Comparison of ENCODE assay signal across 8 cellular contexts in genomic region chr11:13776134-13776815, GRCh38.
DNase-seq lines count a peak whose midpoint lies in the region; TF ChIP-seq lines count a peak whose summit lies in the region.

No MANE protein-coding gene starts in this region.

- dilution Hi-C loops in mammary epithelial cell (cut with HindIII; ENCODE audit: low sequenced_read_pairs), result loop anchor here (10.0 kb wide), 1 partner anchor 459 kb away; no protein-coding TSS in a partner anchor

- no peak overlapping the region for H2AFZ ChIP-seq in mammary epithelial cell (ENCODE audit: low read depth, low read length)

- peaks cover 1% of the 10 kb centered on the region for H3K27me3 ChIP-seq in mammary epithelial cell (ENCODE audit: insufficient read depth, low read length)

- no peaks in the 10 kb centered on the region for H3K4me1 ChIP-seq in mammary epithelial cell (ENCODE audit: insufficient read depth, low read length)

- no peaks in the 10 kb centered on the region for H4K20me1 ChIP-seq in mammary epithelial cell (ENCODE audit: insufficient read depth, low read length)

- H3K79me2 ChIP-seq in mammary epithelial cell (ENCODE audit: insufficient read depth, low read length), result no peaks in the 10 kb centered on the region

- no peaks in the 10 kb centered on the region for H3K36me3 ChIP-seq in mammary epithelial cell (ENCODE audit: insufficient read depth, low read length)

- peak; percentile 1 to 41 for DNase-seq in activated CD8-positive, alpha-beta memory T cell treated with anti-CD3 and anti-CD28 coated beads for 1 hour (ENCODE audit: extremely low read depth in 1 of 2, low read depth in 1 of 2)
- no peak for DNase-seq in activated CD8-positive, alpha-beta memory T cell treated with anti-CD3 and anti-CD28 coated beads, Interleukin-2, amount 50 U/mL, for 48 hours
- peak; percentile 61 for DNase-seq in NCI-H69 (lab: John Stamatoyannopoulos, UW)
- peak; percentile 11 for DNase-seq in mammary epithelial cell
- DNase-seq in stimulated activated CD8-positive, alpha-beta memory T cell treated with anti-CD3 and anti-CD28 coated beads, Interleukin-12 subunit alpha, Interleukin-12 subunit beta, amount 100 ng/mL, for 4 hours (ENCODE audit: low read depth), result peak; percentile 5
- DNase-seq in NCI-H2227 treated with DMSO at 0.1 percent for 48 hours (lab: John Stamatoyannopoulos, UW), result no peak
- DNase-seq in epidermal melanocyte (ENCODE audit: insufficient read length, low spot score), result no peak
- no peak for DNase-seq in NCI-H446 treated with DMSO at 0.1 percent for 48 hours (lab: John Stamatoyannopoulos, UW)

- no peak overlapping the region for H3K4me2 ChIP-seq in mammary epithelial cell (ENCODE audit: insufficient read depth, low read depth, low read length)

- CTCF ChIA-PET in mammary epithelial cell (lab: Charles Lee; ENCODE audit: low non-redundant PET), result interaction anchor here (0.6 to 0.7 kb wide), 4 partner anchors 110 to 372 kb away, joined by 3 to 6 read pairs (median 4); no protein-coding TSS in a partner anchor

- no TSS peak for BruUV-seq in mammary epithelial cell (replicated peaks; lab: Mats Ljungman, UMichigan)

- peak; percentile 43 to 65 for TF ChIP-seq CTCF in mammary epithelial cell (conservative IDR thresholded peaks at IDR 0.05 in 1 of 2, IDR thresholded peaks at IDR 0.05 in 1 of 2; ENCODE audit: extremely low read depth in 1 of 2, insufficient read depth in 1 of 2, low read depth in 1 of 2, low read length in 2 of 2)

- no peaks in the 10 kb centered on the region for H3K9me3 ChIP-seq in mammary epithelial cell (replicated peaks; ENCODE audit: insufficient read depth, low read length)

- no peak overlapping the region for H3K27ac ChIP-seq in mammary epithelial cell (ENCODE audit: insufficient read depth, low read depth, low read length)

- H3K4me3 ChIP-seq in mammary epithelial cell (replicated peaks in 1 of 3; ENCODE audit: insufficient read depth in 1 of 3, low read depth in 2 of 3, low read length in 3 of 3), result no peak overlapping the region

- H3K9ac ChIP-seq in mammary epithelial cell (ENCODE audit: insufficient read depth, low read length), result no peak overlapping the region

- 73% methylated on average over 3 of the region's 3 CpGs for WGBS in mammary epithelial cell (ENCODE audit: low coverage, missing lambda C conversion rate)

- in situ Hi-C loops in mammary epithelial cell (cut with MboI; ENCODE audit: low sequenced_read_pairs in 2 of 2), result loop anchor here (5.0 to 10.0 kb wide), 3 partner anchors 169 to 476 kb away; no protein-coding TSS in a partner anchor

- intact Hi-C loops in mammary epithelial cell (cut with micrococcal nuclease), result loop anchor here (1.0 to 5.0 kb wide), 3 partner anchors 96 to 473 kb away; no protein-coding TSS in a partner anchor

Comparison
In these comparisons a context has a peak if more than half of its experiments do, and no peak if none do; other contexts are left out.
1. DNase-seq: peak in activated CD8-positive, alpha-beta memory T cell treated with anti-CD3 and anti-CD28 coated beads for 1 hour (2 of 2), NCI-H69 (single experiment), mammary epithelial cell (single experiment) and stimulated activated CD8-positive, alpha-beta memory T cell treated with anti-CD3 and anti-CD28 coated beads, Interleukin-12 subunit alpha, Interleukin-12 subunit beta, amount 100 ng/mL, for 4 hours (single experiment); none in activated CD8-positive, alpha-beta memory T cell treated with anti-CD3 and anti-CD28 coated beads, Interleukin-2, amount 50 U/mL, for 48 hours (single experiment), NCI-H2227 treated with DMSO at 0.1 percent for 48 hours (single experiment), epidermal melanocyte (single experiment) and NCI-H446 treated with DMSO at 0.1 percent for 48 hours (single experiment).